In genomic region chr2:137838255-137839092, GRCh38 we compare ENCODE assay signal across 8 cellular contexts.
A peak's percentile ranks its signal among the peaks of the same experiment; 100 is the strongest.
DNase-seq lines count a peak whose midpoint lies in the region; ATAC-seq and TF ChIP-seq lines count a peak whose summit lies in the region.

No MANE protein-coding gene starts in this region.

- H3K4me1 Mint-ChIP-seq in activated naive CD4-positive, alpha-beta T cell treated with anti-CD3 and anti-CD28 coated beads for 36 hours (ENCODE audit: low read depth): no peaks in the 10 kb centered on the region

- TF ChIP-seq CTCF in AG09309 (IDR thresholded peaks at IDR 0.05; ENCODE audit: control insufficient read depth, insufficient read depth, low read depth, low read length, missing control alignments) (peak; percentile 48), left lung (IDR thresholded peaks at IDR 0.05) (peak; percentile 43 to 51)

- H3K27ac ChIP-seq in left lung: no peak overlapping the region

- no peak overlapping the region for H3K27ac Mint-ChIP-seq in activated naive CD4-positive, alpha-beta T cell treated with anti-CD3 and anti-CD28 coated beads for 36 hours

- no peaks in the 10 kb centered on the region for H3K9me3 ChIP-seq in left lung

- no peak overlapping the region for H3K4me3 Mint-ChIP-seq in activated naive CD4-positive, alpha-beta T cell treated with anti-CD3 and anti-CD28 coated beads for 36 hours

- DNase-seq in AG09309 (ENCODE audit: low read depth): peak; percentile 7
- DNase-seq in NCI-H446 (lab: John Stamatoyannopoulos, UW): peak; percentile 22 to 67
- peak; percentile 9 to 58 for DNase-seq in T47D (ENCODE audit: low read depth in 1 of 2, low spot score in 1 of 2)
- DNase-seq in left lung: no peak
- DNase-seq in activated naive CD4-positive, alpha-beta T cell treated with anti-CD3 and anti-CD28 coated beads for 36 hours: no peak
- DNase-seq in occipital lobe (lab: John Stamatoyannopoulos, UW): no peak

- H3K4me1 ChIP-seq in left lung: no peaks in the 10 kb centered on the region

- no peak overlapping the region for H3K4me3 ChIP-seq in AG09309 (ENCODE audit: control insufficient read depth, low read depth, low read length)
- no peak overlapping the region for H3K4me3 ChIP-seq in left lung

- H3K9me3 Mint-ChIP-seq in activated naive CD4-positive, alpha-beta T cell treated with anti-CD3 and anti-CD28 coated beads for 36 hours: no peaks in the 10 kb centered on the region

- no peaks in the 10 kb centered on the region for H3K27me3 ChIP-seq in left lung

- no peaks in the 10 kb centered on the region for H3K36me3 ChIP-seq in left lung

- ATAC-seq in GM18498 (IDR thresholded peaks at IDR 0.05; ENCODE audit: unreplicated experiment) (peak; percentile 74), HG03095 (IDR thresholded peaks at IDR 0.05; ENCODE audit: unreplicated experiment) (peak; percentile 75), left lung (peak; percentile 91)

- CTCF ChIA-PET in activated naive CD4-positive, alpha-beta T cell treated with anti-CD3 and anti-CD28 coated beads for 36 hours (lab: Charles Lee): interaction anchor here (0.5 to 1.8 kb wide), 14 partner anchors 9 to 1452 kb away, joined by 3 to 7 read pairs (median 3); no protein-coding TSS in a partner anchor

- peaks cover 10% of the 10 kb centered on the region for H3K27me3 Mint-ChIP-seq in activated naive CD4-positive, alpha-beta T cell treated with anti-CD3 and anti-CD28 coated beads for 36 hours (ENCODE audit: low read depth)

- intact Hi-C loops in left lung (cut with DNase I): no loop called here
- intact Hi-C loops in activated naive CD4-positive, alpha-beta T cell treated with anti-CD3 and anti-CD28 coated beads for 36 hours (cut with micrococcal nuclease): loop anchor here (1.0 to 10.0 kb wide), 5 partner anchors 370 to 1921 kb away; no protein-coding TSS in a partner anchor

- in situ Hi-C loops in T47D (cut with HindIII; ENCODE audit: low pct_unique_long_range_greater_than_20kb, low sequenced_read_pairs): no loop called here

- H3K36me3 Mint-ChIP-seq in activated naive CD4-positive, alpha-beta T cell treated with anti-CD3 and anti-CD28 coated beads for 36 hours (ENCODE audit: low read depth): no peaks in the 10 kb centered on the region

Comparison
In these comparisons a context has a peak if more than half of its experiments do, and no peak if none do; other contexts are left out.
1. DNase-seq: peak in AG09309 (single experiment), NCI-H446 (2 of 2) and T47D (2 of 2); none in left lung (0 of 2), activated naive CD4-positive, alpha-beta T cell treated with anti-CD3 and anti-CD28 coated beads for 36 hours (single experiment) and occipital lobe (single experiment).
2. Peak in every context shown above with its lines, with median percentiles within 50 percentile points of each other: ATAC-seq.